Comparison of ENCODE assay signal across 24 cellular contexts in genomic region chr19:17411801-17412200, GRCh38. TPM values are rescaled to one million over a fixed set of nuclear protein-coding genes. Genes with fewer than 3 reads are reported as not detected.
A peak's percentile ranks its signal among the peaks of the same experiment; 100 is the strongest.
DNase-seq lines count a peak whose midpoint lies in the region; ATAC-seq and TF ChIP-seq lines count a peak whose summit lies in the region.
"Had no signal": no experiment of that assay in that cellular context is flagged by ENCODE, and none has a peak within 500 bp of the region (broad histone marks: within the 10 kb centered on the region; RNA-seq: fewer than 3 reads in every experiment).

No MANE protein-coding gene starts in this region.

- no TSS peak for BruUV-seq in OCI-LY7 (replicated peaks; lab: Mats Ljungman, UMichigan)

- ATAC-seq in stimulated activated memory B cell treated with anti-CD40 and anti-IgM and Interleukin-4, amounts not matched to agents 10 μg/mL and 1 μg/mL and 100 μg/mL, for 72 hours, result no peak
- ATAC-seq: stimulated activated naive CD8-positive, alpha-beta T cell treated with anti-CD3 and anti-CD28 coated beads, Interleukin-15, Interleukin-2, amounts not matched to agents 100 U/mL and 50 U/mL, for 24 hours had no signal

- no peak for TF ChIP-seq CTCF in OCI-LY7 (conservative IDR thresholded peaks at IDR 0.05; ENCODE audit: low read length)
- no peak for TF ChIP-seq CTCF in nephron progenitor cell (IDR thresholded peaks at IDR 0.05)
- no peak for TF ChIP-seq CTCF in vagina (IDR thresholded peaks at IDR 0.05)

- peaks cover 46% of the 10 kb centered on the region for H3K4me1 ChIP-seq in OCI-LY7 (ENCODE audit: insufficient read depth, low read length, poor library complexity, severe bottlenecking)
- no peaks in the 10 kb centered on the region for H3K4me1 ChIP-seq in vagina

- peaks cover 3% of the 10 kb centered on the region for H3K36me3 Mint-ChIP-seq in activated naive CD4-positive, alpha-beta T cell treated with anti-CD3 and anti-CD28 coated beads, Interleukin-2, amount 50 U/mL, for 24 hours
- H3K36me3 Mint-ChIP-seq in nephron progenitor cell (ENCODE audit: low read depth), result peaks cover 10% of the 10 kb centered on the region
- peaks cover 30% of the 10 kb centered on the region for H3K36me3 Mint-ChIP-seq in stimulated activated memory B cell treated with anti-CD40 and anti-IgM and Interleukin-4, amounts not matched to agents 10 μg/mL and 1 μg/mL and 100 μg/mL, for 72 hours
- peaks cover 41% of the 10 kb centered on the region for H3K36me3 Mint-ChIP-seq in activated CD4-positive, alpha-beta T cell treated with anti-CD3 and anti-CD28 coated beads, Interleukin-2, amount 10 ng/mL, durations not matched to agents 24 days and 14 days (ENCODE audit: low read depth)

- H3K9me3 Mint-ChIP-seq in activated naive CD4-positive, alpha-beta T cell treated with anti-CD3 and anti-CD28 coated beads, Interleukin-2, amount 50 U/mL, for 24 hours, result no peaks in the 10 kb centered on the region
- no peaks in the 10 kb centered on the region for H3K9me3 Mint-ChIP-seq in nephron progenitor cell
- H3K9me3 Mint-ChIP-seq in stimulated activated memory B cell treated with anti-CD40 and anti-IgM and Interleukin-4, amounts not matched to agents 10 μg/mL and 1 μg/mL and 100 μg/mL, for 72 hours, result no peaks in the 10 kb centered on the region
- no peaks in the 10 kb centered on the region for H3K9me3 Mint-ChIP-seq in activated CD4-positive, alpha-beta T cell treated with anti-CD3 and anti-CD28 coated beads, Interleukin-2, amount 10 ng/mL, durations not matched to agents 24 days and 14 days
- H3K9me3 Mint-ChIP-seq: activated naive CD8-positive, alpha-beta T cell treated with anti-CD3 and anti-CD28 coated beads, Interleukin-2, amount 10 ng/mL, durations not matched to agents 7 days and 5 days; activated T-helper 2 cell treated with anti-CD3 and anti-CD28 coated beads, Interferon-gamma antibody, Interleukin-2, Interleukin-4, amounts not matched to agents 10 μg/mL and 5 μg/mL and 100 μg/mL, durations not matched to agents 14 hours and 24 hours and 36 hours; central memory CD8-positive, alpha-beta T cell had no signal

- intact Hi-C loops in OCI-LY7 (cut with micrococcal nuclease; ENCODE audit: unreplicated experiment) (no loop called here), vagina (cut with DNase I) (no loop called here)
- intact Hi-C loops in activated CD4-positive, alpha-beta T cell treated with anti-CD3 and anti-CD28 coated beads, Interleukin-2, amount 10 ng/mL, durations not matched to agents 24 days and 14 days (cut with micrococcal nuclease), result loop anchor here (10.0 kb wide), 1 partner anchor 443 kb away; the partner anchor contains the start of gene RPL18A

- no peaks in the 10 kb centered on the region for H3K9me2 ChIP-seq in OCI-LY7 (ENCODE audit: insufficient read depth, low read length)

- H3K79me2 ChIP-seq in OCI-LY7 (ENCODE audit: insufficient read depth, low read depth, low read length), result peaks cover 37% of the 10 kb centered on the region

- CTCF ChIA-PET in OCI-LY7 (lab: Charles Lee; ENCODE audit: unreplicated experiment), result no interaction called here

- H3K36me3 ChIP-seq in OCI-LY7 (ENCODE audit: insufficient read depth, low read length) (peaks cover 56% of the 10 kb centered on the region), vagina (no peaks in the 10 kb centered on the region)
- H3K36me3 ChIP-seq: thyroid gland had no signal

- DNase-seq in activated naive CD4-positive, alpha-beta T cell treated with Interleukin-2 at 50 U/mL for 16 hours, result no peak
- DNase-seq in OCI-LY7 (ENCODE audit: low spot score), result no peak
- DNase-seq in nephron progenitor cell, result no peak
- no peak for DNase-seq in vagina (ENCODE audit: extremely low spot score in 2 of 2)
- no peak for DNase-seq in NCI-H510A treated with DMSO at 0.1 percent for 48 hours (lab: John Stamatoyannopoulos, UW)
- DNase-seq in activated CD4-positive, alpha-beta T cell treated with anti-CD3 and anti-CD28 coated beads, Interleukin-2, amount 10 ng/mL, durations not matched to agents 24 days and 14 days, result no peak
- DNase-seq: activated CD4-positive, alpha-beta T cell treated with anti-CD3 and anti-CD28 coated beads, Interleukin-2, amount 50 U/mL, for 1 hour; activated naive CD8-positive, alpha-beta T cell treated with anti-CD3 and anti-CD28 coated beads, Interleukin-2, amount 10 ng/mL, durations not matched to agents 7 days and 5 days; dermis blood vessel endothelial cell; H7; NCI-H1092; NCI-H345; occipital lobe; OCI-M1; stimulated activated CD4-positive, alpha-beta T cell treated with anti-CD3 and anti-CD28 coated beads, Interleukin-4, amount 100 ng/mL, for 4 hours; stimulated activated naive CD8-positive, alpha-beta T cell treated with anti-CD3 and anti-CD28 coated beads, Interleukin-15, Interleukin-2, amounts not matched to agents 100 U/mL and 50 U/mL, for 24 hours; T-helper 9 cell; thyroid gland had no signal

- H3K4me1 Mint-ChIP-seq in activated naive CD4-positive, alpha-beta T cell treated with anti-CD3 and anti-CD28 coated beads, Interleukin-2, amount 50 U/mL, for 24 hours, result peaks cover 19% of the 10 kb centered on the region
- peaks cover 65% of the 10 kb centered on the region for H3K4me1 Mint-ChIP-seq in nephron progenitor cell
- H3K4me1 Mint-ChIP-seq in stimulated activated memory B cell treated with anti-CD40 and anti-IgM and Interleukin-4, amounts not matched to agents 10 μg/mL and 1 μg/mL and 100 μg/mL, for 72 hours, result peaks cover 27% of the 10 kb centered on the region
- H3K4me1 Mint-ChIP-seq in activated CD4-positive, alpha-beta T cell treated with anti-CD3 and anti-CD28 coated beads, Interleukin-2, amount 10 ng/mL, durations not matched to agents 24 days and 14 days, result peaks cover 21% of the 10 kb centered on the region

- peak overlapping the region; percentile 35 for H3K27ac Mint-ChIP-seq in activated naive CD4-positive, alpha-beta T cell treated with anti-CD3 and anti-CD28 coated beads, Interleukin-2, amount 50 U/mL, for 24 hours
- peak overlapping the region; percentile 99 for H3K27ac Mint-ChIP-seq in nephron progenitor cell
- H3K27ac Mint-ChIP-seq in stimulated activated memory B cell treated with anti-CD40 and anti-IgM and Interleukin-4, amounts not matched to agents 10 μg/mL and 1 μg/mL and 100 μg/mL, for 72 hours, result no peak overlapping the region
- H3K27ac Mint-ChIP-seq in activated CD4-positive, alpha-beta T cell treated with anti-CD3 and anti-CD28 coated beads, Interleukin-2, amount 10 ng/mL, durations not matched to agents 24 days and 14 days, result no peak overlapping the region
- H3K27ac Mint-ChIP-seq: activated T-helper 2 cell treated with anti-CD3 and anti-CD28 coated beads, Interferon-gamma antibody, Interleukin-2, Interleukin-4, amounts not matched to agents 10 μg/mL and 5 μg/mL and 100 μg/mL, durations not matched to agents 14 hours and 24 hours and 36 hours had no signal

- no peaks in the 10 kb centered on the region for H4K20me1 ChIP-seq in OCI-LY7 (ENCODE audit: insufficient read depth, low read length)

- H2AFZ ChIP-seq in OCI-LY7 (ENCODE audit: low read length), result no peak overlapping the region

- peak overlapping the region; percentile 85 for H3K27ac ChIP-seq in OCI-LY7 (ENCODE audit: low read depth, low read length, poor library complexity, severe bottlenecking)
- peak overlapping the region; percentile 33 for H3K27ac ChIP-seq in vagina
- H3K27ac ChIP-seq: thyroid gland had no signal

- no peaks in the 10 kb centered on the region for H3K27me3 ChIP-seq in vagina
- H3K27me3 ChIP-seq: thyroid gland had no signal

- POLR2A ChIA-PET in OCI-LY7 (lab: Charles Lee), result no interaction called here

- H3K27me3 Mint-ChIP-seq in activated naive CD4-positive, alpha-beta T cell treated with anti-CD3 and anti-CD28 coated beads, Interleukin-2, amount 50 U/mL, for 24 hours, result no peaks in the 10 kb centered on the region
- peaks cover 3% of the 10 kb centered on the region for H3K27me3 Mint-ChIP-seq in nephron progenitor cell (ENCODE audit: low read depth, poor library complexity)
- no peaks in the 10 kb centered on the region for H3K27me3 Mint-ChIP-seq in stimulated activated memory B cell treated with anti-CD40 and anti-IgM and Interleukin-4, amounts not matched to agents 10 μg/mL and 1 μg/mL and 100 μg/mL, for 72 hours
- no peaks in the 10 kb centered on the region for H3K27me3 Mint-ChIP-seq in activated CD4-positive, alpha-beta T cell treated with anti-CD3 and anti-CD28 coated beads, Interleukin-2, amount 10 ng/mL, durations not matched to agents 24 days and 14 days
- H3K27me3 Mint-ChIP-seq: activated naive CD8-positive, alpha-beta T cell treated with anti-CD3 and anti-CD28 coated beads, Interleukin-2, amount 10 ng/mL, durations not matched to agents 7 days and 5 days; central memory CD8-positive, alpha-beta T cell had no signal

- peak overlapping the region; percentile 64 for H3K4me2 ChIP-seq in OCI-LY7 (ENCODE audit: low read length)

- H3K4me3 Mint-ChIP-seq in activated naive CD4-positive, alpha-beta T cell treated with anti-CD3 and anti-CD28 coated beads, Interleukin-2, amount 50 U/mL, for 24 hours, result no peak overlapping the region
- peak overlapping the region; percentile 40 for H3K4me3 Mint-ChIP-seq in nephron progenitor cell
- H3K4me3 Mint-ChIP-seq in stimulated activated memory B cell treated with anti-CD40 and anti-IgM and Interleukin-4, amounts not matched to agents 10 μg/mL and 1 μg/mL and 100 μg/mL, for 72 hours, result no peak overlapping the region
- no peak overlapping the region for H3K4me3 Mint-ChIP-seq in activated CD4-positive, alpha-beta T cell treated with anti-CD3 and anti-CD28 coated beads, Interleukin-2, amount 10 ng/mL, durations not matched to agents 24 days and 14 days
- H3K4me3 Mint-ChIP-seq: activated naive CD8-positive, alpha-beta T cell treated with anti-CD3 and anti-CD28 coated beads, Interleukin-2, amount 10 ng/mL, durations not matched to agents 7 days and 5 days; central memory CD8-positive, alpha-beta T cell had no signal

- H3K4me3 ChIP-seq in OCI-LY7 (ENCODE audit: low read depth, low read length, poor library complexity, severe bottlenecking) (no peak overlapping the region), vagina (no peak overlapping the region)
- H3K4me3 ChIP-seq: thyroid gland had no signal

- TF ChIP-seq POLR2A in vagina (IDR thresholded peaks at IDR 0.05), result no peak

- no peaks in the 10 kb centered on the region for H3K9me3 ChIP-seq in OCI-LY7 (ENCODE audit: low read length)
- no peaks in the 10 kb centered on the region for H3K9me3 ChIP-seq in vagina
- H3K9me3 ChIP-seq: thyroid gland had no signal

RNA-seq across cellular contexts. Expression of gene BST2, which starts 6.4 kb away (rescaled TPM):
- total RNA-seq in OCI-LY7 (2014; rRNA removed; shearing (Covaris generic)), result 101 and 134 TPM in 2 replicates
- total RNA-seq in OCI-LY7 (2022) (114 and 146 TPM in 2 replicates), vagina (88.4 TPM)
- total RNA-seq in activated CD4-positive, alpha-beta T cell treated with anti-CD3 and anti-CD28 coated beads, Interleukin-2, amount 10 ng/mL, durations not matched to agents 24 days and 14 days, result 151 and 153 TPM in 2 replicates

RNA-seq across cellular contexts. Expression of gene MVB12A, which starts 8.0 kb away (rescaled TPM):
- 47.4 and 57.3 TPM in 2 replicates for total RNA-seq in OCI-LY7 (2014; rRNA removed; shearing (Covaris generic))
- 55.5 and 65.1 TPM in 2 replicates for total RNA-seq in OCI-LY7 (2022)
- 53.3 TPM for total RNA-seq in vagina
- 40.3 and 45.8 TPM in 2 replicates for total RNA-seq in activated CD4-positive, alpha-beta T cell treated with anti-CD3 and anti-CD28 coated beads, Interleukin-2, amount 10 ng/mL, durations not matched to agents 24 days and 14 days

RNA-seq across cellular contexts. Expression of gene CCDC194, which starts 17.8 kb away (rescaled TPM):
- total RNA-seq in OCI-LY7 (2014; rRNA removed; shearing (Covaris generic)), result 2.4 and 2.9 TPM in 2 replicates
- total RNA-seq in OCI-LY7 (2022), result 8.5 and 8.8 TPM in 2 replicates
- total RNA-seq in vagina, result not detected
- 2.6 and 3.1 TPM in 2 replicates for total RNA-seq in activated CD4-positive, alpha-beta T cell treated with anti-CD3 and anti-CD28 coated beads, Interleukin-2, amount 10 ng/mL, durations not matched to agents 24 days and 14 days
- total RNA-seq: LHCN-M2, myocyte, occipital lobe, thyroid gland had no signal

RNA-seq across cellular contexts. Expression of gene PLVAP, which starts 34.7 kb away (rescaled TPM):
- 0.16 and 0.28 TPM in 2 replicates for total RNA-seq in OCI-LY7 (2014; rRNA removed; shearing (Covaris generic))
- total RNA-seq in OCI-LY7 (2022), result 0.31 and 1.5 TPM in 2 replicates
- 74.9 TPM for total RNA-seq in vagina
- not detected in 2 replicates for total RNA-seq in activated CD4-positive, alpha-beta T cell treated with anti-CD3 and anti-CD28 coated beads, Interleukin-2, amount 10 ng/mL, durations not matched to agents 24 days and 14 days
- total RNA-seq: activated T-helper 2 cell treated with anti-CD3 and anti-CD28 coated beads, Interferon-gamma antibody, Interleukin-2, Interleukin-4, amounts not matched to agents 10 μg/mL and 5 μg/mL and 100 μg/mL, durations not matched to agents 14 hours and 24 hours and 36 hours; H7; LHCN-M2 had no signal

RNA-seq across cellular contexts. Expression of gene TMEM221, which starts 36.7 kb away (rescaled TPM):
- not detected in 2 replicates for total RNA-seq in OCI-LY7 (2014; rRNA removed; shearing (Covaris generic))
- not detected in 2 replicates for total RNA-seq in OCI-LY7 (2022)
- 0.49 TPM for total RNA-seq in vagina
- total RNA-seq in activated CD4-positive, alpha-beta T cell treated with anti-CD3 and anti-CD28 coated beads, Interleukin-2, amount 10 ng/mL, durations not matched to agents 24 days and 14 days, result not detected in 2 replicates
- total RNA-seq: activated naive CD8-positive, alpha-beta T cell treated with anti-CD3 and anti-CD28 coated beads, Interleukin-2, amount 10 ng/mL, durations not matched to agents 7 days and 5 days; activated T-helper 2 cell treated with anti-CD3 and anti-CD28 coated beads, Interferon-gamma antibody, Interleukin-2, Interleukin-4, amounts not matched to agents 10 μg/mL and 5 μg/mL and 100 μg/mL, durations not matched to agents 14 hours and 24 hours and 36 hours; dermis blood vessel endothelial cell; H7; LHCN-M2 had no signal

Comparison
In these comparisons a context has a peak if more than half of its experiments do, and no peak if none do; other contexts are left out.
1. H3K27ac Mint-ChIP-seq: peak in activated naive CD4-positive, alpha-beta T cell treated with anti-CD3 and anti-CD28 coated beads, Interleukin-2, amount 50 U/mL, for 24 hours (single experiment) and nephron progenitor cell (single experiment); none in stimulated activated memory B cell treated with anti-CD40 and anti-IgM and Interleukin-4, amounts not matched to agents 10 μg/mL and 1 μg/mL and 100 μg/mL, for 72 hours (single experiment) and activated CD4-positive, alpha-beta T cell treated with anti-CD3 and anti-CD28 coated beads, Interleukin-2, amount 10 ng/mL, durations not matched to agents 24 days and 14 days (single experiment).